27 cellular contexts compared by ENCODE assay signal in the genomic region with DNA sequence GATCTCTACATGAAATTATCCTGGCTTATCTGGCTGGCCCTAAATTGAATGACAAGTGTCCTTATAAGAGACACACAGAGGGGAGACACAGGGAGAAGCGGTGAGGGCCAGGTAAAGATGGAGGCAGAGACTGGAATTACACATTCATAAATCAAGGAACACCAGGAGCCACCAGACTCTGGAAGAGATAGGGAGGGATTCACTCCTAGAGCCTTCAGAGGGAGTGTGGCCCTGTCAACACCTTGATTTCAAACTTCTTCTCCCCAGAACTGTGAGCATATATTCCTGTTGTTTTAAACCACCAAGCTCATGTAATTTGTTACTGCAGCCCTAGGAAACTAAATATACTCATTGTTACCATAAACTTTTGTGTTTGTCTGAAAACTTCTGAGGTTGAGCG.
"Had no signal": no experiment of that assay in that cellular context is flagged by ENCODE, and none has a peak within 500 bp of the region (broad histone marks: within the 10 kb centered on the region; RNA-seq: fewer than 3 reads in every experiment).

No MANE protein-coding gene starts in this region.

- H3K27me3 Mint-ChIP-seq: activated CD4-positive, alpha-beta memory T cell treated with anti-CD3 and anti-CD28 coated beads for 36 hours; activated CD4-positive, alpha-beta T cell treated with anti-CD3 and anti-CD28 coated beads, Interleukin-2, amount 10 ng/mL, durations not matched to agents 24 days and 14 days; central memory CD8-positive, alpha-beta T cell had no signal

- H3K27ac ChIP-seq: body of pancreas, KMS-11 had no signal

- H3K4me3 ChIP-seq: ascending aorta, body of pancreas, MG63 had no signal

- H3K9me3 ChIP-seq: ascending aorta, body of pancreas, MG63 had no signal

- FAIRE-seq: bronchial epithelial cell had no signal

- H3K36me3 Mint-ChIP-seq: activated CD4-positive, alpha-beta memory T cell treated with anti-CD3 and anti-CD28 coated beads for 36 hours; activated naive CD4-positive, alpha-beta T cell treated with anti-CD3 and anti-CD28 coated beads, Interleukin-2, amount 50 U/mL, for 72 hours; WTC11 had no signal

- H3K9ac ChIP-seq: KMS-11 had no signal

- H3K27ac Mint-ChIP-seq: activated CD4-positive, alpha-beta memory T cell treated with anti-CD3 and anti-CD28 coated beads for 36 hours; activated CD4-positive, alpha-beta T cell treated with anti-CD3 and anti-CD28 coated beads, Interleukin-2, amount 10 ng/mL, durations not matched to agents 24 days and 14 days; activated naive CD4-positive, alpha-beta T cell treated with anti-CD3 and anti-CD28 coated beads, Interleukin-2, amount 50 U/mL, for 72 hours; activated naive CD8-positive, alpha-beta T cell treated with anti-CD3 and anti-CD28 coated beads, Interleukin-2, amount 50 U/mL, for 24 hours; T-helper 17 cell; WTC11 had no signal

- H3K27me3 ChIP-seq: ascending aorta, body of pancreas, MG63 had no signal

- H3K36me3 ChIP-seq: MG63 had no signal

- H3K4me2 ChIP-seq: KMS-11 had no signal

- H3K4me3 Mint-ChIP-seq: activated CD4-positive, alpha-beta memory T cell treated with anti-CD3 and anti-CD28 coated beads for 36 hours; activated CD4-positive, alpha-beta T cell treated with anti-CD3 and anti-CD28 coated beads, Interleukin-2, amount 10 ng/mL, durations not matched to agents 24 days and 14 days; activated naive CD8-positive, alpha-beta T cell treated with anti-CD3 and anti-CD28 coated beads, Interleukin-2, amount 50 U/mL, for 24 hours; activated T-cell treated with anti-CD3 and anti-CD28 coated beads, Interleukin-2, amount 50 U/mL, for 4 hours; central memory CD8-positive, alpha-beta T cell; T-helper 17 cell; WTC11 had no signal

- H3K4me1 Mint-ChIP-seq: activated CD4-positive, alpha-beta T cell treated with anti-CD3 and anti-CD28 coated beads, Interleukin-2, amount 10 ng/mL, durations not matched to agents 24 days and 14 days; activated naive CD8-positive, alpha-beta T cell treated with anti-CD3 and anti-CD28 coated beads, Interleukin-2, amount 50 U/mL, for 24 hours; central memory CD8-positive, alpha-beta T cell had no signal

- ATAC-seq: activated naive CD4-positive, alpha-beta T cell treated with anti-CD3 and anti-CD28 coated beads, Interleukin-2, amount 50 U/mL, for 72 hours; activated naive CD8-positive, alpha-beta T cell treated with anti-CD3 and anti-CD28 coated beads, Interleukin-2, amount 50 U/mL, for 24 hours; activated T-cell treated with anti-CD3 and anti-CD28 coated beads, Interleukin-2, amount 50 U/mL, for 4 hours; T-helper 17 cell; WTC11 had no signal

- H3K9me3 Mint-ChIP-seq: activated CD4-positive, alpha-beta memory T cell treated with anti-CD3 and anti-CD28 coated beads for 36 hours; activated CD4-positive, alpha-beta T cell treated with anti-CD3 and anti-CD28 coated beads, Interleukin-2, amount 10 ng/mL, durations not matched to agents 24 days and 14 days; activated naive CD4-positive, alpha-beta T cell treated with anti-CD3 and anti-CD28 coated beads, Interleukin-2, amount 50 U/mL, for 72 hours; activated naive CD8-positive, alpha-beta T cell treated with anti-CD3 and anti-CD28 coated beads, Interleukin-2, amount 50 U/mL, for 24 hours; activated T-cell treated with anti-CD3 and anti-CD28 coated beads, Interleukin-2, amount 50 U/mL, for 4 hours; central memory CD8-positive, alpha-beta T cell; WTC11 had no signal

- DNase-seq: activated CD4-positive, alpha-beta memory T cell treated with anti-CD3 and anti-CD28 coated beads for 36 hours; activated CD4-positive, alpha-beta T cell treated with anti-CD3 and anti-CD28 coated beads, Interleukin-2, amount 10 ng/mL, durations not matched to agents 24 days and 14 days; activated CD4-positive, CD25-positive, alpha-beta regulatory T cell treated with anti-CD3 and anti-CD28 coated beads, Interleukin-2, amount 50 U/mL, for 72 hours; activated CD8-positive, alpha-beta memory T cell treated with anti-CD3 and anti-CD28 coated beads for 24 hours; activated effector memory CD4-positive, alpha-beta T cell treated with anti-CD3 and anti-CD28 coated beads, Interleukin-2, amount 50 U/mL, for 16 hours; activated naive CD4-positive, alpha-beta T cell treated with Interleukin-2 at 50 U/mL for 16 hours; activated naive CD8-positive, alpha-beta T cell treated with anti-CD3 and anti-CD28 coated beads, Interleukin-2, amount 50 U/mL, for 24 hours; activated T-cell treated with anti-CD3 and anti-CD28 coated beads, Interleukin-2, amount 50 U/mL, for 4 hours; amniotic stem cell; body of pancreas; MG63; NCI-H1105; NCI-H1436; NCI-H1694 treated with DMSO at 0.1 percent for 48 hours; NCI-H2029 treated with DMSO at 0.1 percent for 48 hours; NCI-H510A treated with DMSO at 0.1 percent for 48 hours; NCI-H69; NK-92 treated with Interleukin-12 subunit alpha and Interleukin-12 subunit beta, amount 100 ng/mL, for 24 hours; SIG-M5; T-helper 17 cell; T-helper 9 cell had no signal
